In the genomic region with DNA sequence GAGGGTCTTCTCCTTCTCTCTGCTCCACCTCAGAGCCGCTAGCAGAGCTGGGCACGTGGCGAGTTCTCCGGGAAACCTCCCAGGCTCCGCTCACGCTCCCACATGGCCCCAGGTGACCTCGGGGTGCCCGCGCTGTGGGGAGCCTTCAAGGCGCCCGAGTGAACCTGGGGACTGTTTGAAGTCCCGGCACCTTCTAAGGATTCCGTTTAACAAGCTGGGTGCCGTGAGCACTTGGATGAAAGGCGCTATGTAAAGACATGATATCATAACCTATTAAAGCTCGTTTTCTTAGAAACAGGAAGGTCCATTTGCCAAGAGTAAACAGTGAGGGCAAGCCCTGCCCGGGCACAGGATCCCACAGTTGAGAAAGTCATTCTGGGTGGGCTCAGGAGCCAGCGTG, we compare ENCODE assay signal across 31 cellular contexts. TPM values are rescaled to one million over a fixed set of nuclear protein-coding genes. Genes with fewer than 3 reads are reported as not detected.
DNase-seq lines count a peak whose midpoint lies in the region; ATAC-seq, FAIRE-seq and TF ChIP-seq lines count a peak whose summit lies in the region.
"Had no signal": no experiment of that assay in that cellular context is flagged by ENCODE, and none has a peak within 500 bp of the region (broad histone marks: within the 10 kb centered on the region; RNA-seq: fewer than 3 reads in every experiment).

No MANE protein-coding gene starts in this region.

- no peaks in the 10 kb centered on the region for H3K36me3 Mint-ChIP-seq in stimulated activated naive B cell treated with anti-CD40 and anti-IgM and Interleukin-4, amounts not matched to agents 10 μg/mL and 1 μg/mL and 100 μg/mL, for 72 hours
- H3K36me3 Mint-ChIP-seq: activated CD4-positive, alpha-beta memory T cell treated with anti-CD3 and anti-CD28 coated beads for 36 hours; naive thymus-derived CD4-positive, alpha-beta T cell; WTC11 had no signal

- no peak for TF ChIP-seq POLR2A in breast epithelium (IDR thresholded peaks at IDR 0.05)

- no peak overlapping the region for H3K27ac Mint-ChIP-seq in stimulated activated naive B cell treated with anti-CD40 and anti-IgM and Interleukin-4, amounts not matched to agents 10 μg/mL and 1 μg/mL and 100 μg/mL, for 72 hours
- H3K27ac Mint-ChIP-seq: activated CD4-positive, alpha-beta memory T cell treated with anti-CD3 and anti-CD28 coated beads for 36 hours; dendritic cell treated with granulocyte-macrophage colony-stimulating factor and Interleukin-4, amounts not matched to agents 40 ng/mL and 50 ng/mL, for 4 days; HFFc6; naive thymus-derived CD4-positive, alpha-beta T cell; T-helper 2 cell treated with Interferon-gamma antibody and Interleukin-4, amounts not matched to agents 5 μg/mL and 100 μg/mL, for 36 hours had no signal

- no peak overlapping the region for H3K4me3 ChIP-seq in mammary epithelial cell (replicated peaks in 1 of 3; ENCODE audit: insufficient read depth in 1 of 3, low read depth in 2 of 3, low read length in 3 of 3)
- no peak overlapping the region for H3K4me3 ChIP-seq in breast epithelium
- no peak overlapping the region for H3K4me3 ChIP-seq in keratinocyte (ENCODE audit: control insufficient read depth in 2 of 3, extremely low read depth in 1 of 3, insufficient read depth in 2 of 3, low read depth in 1 of 3, low read length in 3 of 3)
- no peak overlapping the region for H3K4me3 ChIP-seq in parathyroid adenoma (ENCODE audit: low read depth, low read length)
- H3K4me3 ChIP-seq: BLaER1 treated with 17β-estradiol and CSF1 and Interleukin-3, amounts not matched to agents 10 nM and 100 nM; smooth muscle cell; upper lobe of left lung had no signal

- in situ Hi-C loops in mammary epithelial cell (cut with MboI; ENCODE audit: low sequenced_read_pairs in 2 of 2), result no loop called here

- H3K4me1 ChIP-seq in mammary epithelial cell (ENCODE audit: insufficient read depth, low read length), result no peaks in the 10 kb centered on the region
- no peaks in the 10 kb centered on the region for H3K4me1 ChIP-seq in breast epithelium
- H3K4me1 ChIP-seq in keratinocyte (ENCODE audit: control insufficient read depth, extremely low read depth, insufficient read depth, low read length), result no peaks in the 10 kb centered on the region
- H3K4me1 ChIP-seq in parathyroid adenoma, result no peaks in the 10 kb centered on the region
- H3K4me1 ChIP-seq: BLaER1 treated with 17β-estradiol and CSF1 and Interleukin-3, amounts not matched to agents 10 nM and 100 nM had no signal

- no peak for FAIRE-seq in keratinocyte (lab: Jason Lieb, UNC)
- FAIRE-seq: D721Med, islet of Langerhans, RCC 7860 had no signal

- dilution Hi-C loops in mammary epithelial cell (cut with HindIII; ENCODE audit: low sequenced_read_pairs), result no loop called here
- dilution Hi-C loops in keratinocyte (cut with MboI; ENCODE audit: extremely low pct_ligation_motif_present, low sequenced_read_pairs), result no loop called here

- H4K20me1 ChIP-seq in mammary epithelial cell (ENCODE audit: insufficient read depth, low read length), result no peaks in the 10 kb centered on the region
- no peaks in the 10 kb centered on the region for H4K20me1 ChIP-seq in keratinocyte (ENCODE audit: control insufficient read depth, extremely low read depth, insufficient read depth, low read length)
- H4K20me1 ChIP-seq: BLaER1 treated with 17β-estradiol and CSF1 and Interleukin-3, amounts not matched to agents 10 nM and 100 nM had no signal

- BruUV-seq in mammary epithelial cell (replicated peaks; lab: Mats Ljungman, UMichigan), result no TSS peak

- TF ChIP-seq CTCF in mammary epithelial cell (conservative IDR thresholded peaks at IDR 0.05 in 1 of 2, IDR thresholded peaks at IDR 0.05 in 1 of 2; ENCODE audit: extremely low read depth in 1 of 2, insufficient read depth in 1 of 2, low read depth in 1 of 2, low read length in 2 of 2) (no peak), breast epithelium (IDR thresholded peaks at IDR 0.05) (no peak), keratinocyte (optimal IDR thresholded peaks at IDR 0.05 in 1 of 3, IDR thresholded peaks at IDR 0.05 in 1 of 3, conservative IDR thresholded peaks at IDR 0.05 in 1 of 3; ENCODE audit: extremely low read depth in 1 of 3, insufficient read depth in 2 of 3, low read length in 3 of 3) (no peak), parathyroid adenoma (IDR thresholded peaks at IDR 0.05) (no peak)

- DNase-seq in mammary epithelial cell (no peak), breast epithelium (ENCODE audit: low spot score in 2 of 2) (no peak), keratinocyte (ENCODE audit: low read depth, low spot score) (no peak), iPS-NIHi11 (ENCODE audit: low spot score) (no peak)
- DNase-seq in stimulated activated naive B cell treated with anti-CD40 and anti-IgM and Interleukin-4, amounts not matched to agents 10 μg/mL and 1 μg/mL and 100 μg/mL, for 72 hours, result no peak
- DNase-seq: activated CD4-positive, alpha-beta memory T cell treated with anti-CD3 and anti-CD28 coated beads for 36 hours; activated gamma-delta T cell; activated T-cell treated with anti-CD3 and anti-CD28 coated beads for 4 hours; foreskin fibroblast; HFFc6; hippocampal formation; MV-4-11; naive thymus-derived CD4-positive, alpha-beta T cell; NCI-H187 treated with DMSO at 0.1 percent for 48 hours; NCI-H446 treated with DMSO at 0.1 percent for 48 hours; posterior cingulate gyrus; stimulated activated CD4-positive, alpha-beta T cell treated with anti-CD3 and anti-CD28 coated beads, Interleukin-2, amount 100 ng/mL, for 48 hours; stimulated activated naive CD8-positive, alpha-beta T cell treated with anti-CD3 and anti-CD28 coated beads, Interleukin-15, Interleukin-2, amounts not matched to agents 100 U/mL and 50 U/mL, for 24 hours; upper lobe of left lung had no signal

- H3K27me3 ChIP-seq in mammary epithelial cell (ENCODE audit: insufficient read depth, low read length) (no peaks in the 10 kb centered on the region), breast epithelium (peaks cover 0 to 14% of the 10 kb centered on the region in 2 donors), keratinocyte (ENCODE audit: control insufficient read depth, extremely low read depth, insufficient read depth, low read length) (peaks cover 7% of the 10 kb centered on the region), parathyroid adenoma (ENCODE audit: control insufficient read depth, insufficient read depth, low read length) (no peaks in the 10 kb centered on the region)
- H3K27me3 ChIP-seq: BLaER1 treated with 17β-estradiol and CSF1 and Interleukin-3, amounts not matched to agents 10 nM and 100 nM; upper lobe of left lung had no signal

- no peaks in the 10 kb centered on the region for H3K4me1 Mint-ChIP-seq in stimulated activated naive B cell treated with anti-CD40 and anti-IgM and Interleukin-4, amounts not matched to agents 10 μg/mL and 1 μg/mL and 100 μg/mL, for 72 hours

- H3K9me1 ChIP-seq in keratinocyte (ENCODE audit: control insufficient read depth, extremely low read depth, insufficient read depth, low read length), result no peaks in the 10 kb centered on the region

- H3K79me2 ChIP-seq in mammary epithelial cell (ENCODE audit: insufficient read depth, low read length), result no peaks in the 10 kb centered on the region
- no peaks in the 10 kb centered on the region for H3K79me2 ChIP-seq in keratinocyte (ENCODE audit: control insufficient read depth, insufficient read depth, low read length)
- H3K79me2 ChIP-seq in parathyroid adenoma, result no peaks in the 10 kb centered on the region

- H3K4me3 Mint-ChIP-seq in stimulated activated naive B cell treated with anti-CD40 and anti-IgM and Interleukin-4, amounts not matched to agents 10 μg/mL and 1 μg/mL and 100 μg/mL, for 72 hours, result no peak overlapping the region
- H3K4me3 Mint-ChIP-seq: activated CD4-positive, alpha-beta memory T cell treated with anti-CD3 and anti-CD28 coated beads for 36 hours; dendritic cell treated with granulocyte-macrophage colony-stimulating factor and Interleukin-4, amounts not matched to agents 40 ng/mL and 50 ng/mL, for 4 days; HFFc6; naive thymus-derived CD4-positive, alpha-beta T cell; T-helper 2 cell treated with Interferon-gamma antibody and Interleukin-4, amounts not matched to agents 5 μg/mL and 100 μg/mL, for 36 hours; WTC11 had no signal

- no peak overlapping the region for H3K4me2 ChIP-seq in mammary epithelial cell (ENCODE audit: insufficient read depth, low read depth, low read length)
- peak overlapping the region; percentile 16 for H3K4me2 ChIP-seq in keratinocyte (ENCODE audit: control insufficient read depth, extremely low read depth, insufficient read depth, low read depth, low read length)
- H3K4me2 ChIP-seq in parathyroid adenoma (ENCODE audit: low read length), result no peak overlapping the region
- H3K4me2 ChIP-seq: BLaER1 treated with 17β-estradiol and CSF1 and Interleukin-3, amounts not matched to agents 10 nM and 100 nM; smooth muscle cell had no signal

- H3K27ac ChIP-seq in mammary epithelial cell (ENCODE audit: insufficient read depth, low read depth, low read length), result no peak overlapping the region
- no peak overlapping the region for H3K27ac ChIP-seq in breast epithelium
- H3K27ac ChIP-seq in keratinocyte (ENCODE audit: control insufficient read depth, insufficient read depth, low read length), result no peak overlapping the region
- no peak overlapping the region for H3K27ac ChIP-seq in parathyroid adenoma
- H3K27ac ChIP-seq: BLaER1 treated with 17β-estradiol and CSF1 and Interleukin-3, amounts not matched to agents 10 nM and 100 nM; upper lobe of left lung had no signal

- ATAC-seq in HG03378 (IDR thresholded peaks at IDR 0.05; ENCODE audit: unreplicated experiment) (no peak), GM19463 (IDR thresholded peaks at IDR 0.05; ENCODE audit: unreplicated experiment) (no peak)
- no peak for ATAC-seq in stimulated activated naive B cell treated with anti-CD40 and anti-IgM and Interleukin-4, amounts not matched to agents 10 μg/mL and 1 μg/mL and 100 μg/mL, for 72 hours (replicated peaks)
- ATAC-seq: naive thymus-derived CD4-positive, alpha-beta T cell; stimulated activated naive CD8-positive, alpha-beta T cell treated with anti-CD3 and anti-CD28 coated beads, Interleukin-15, Interleukin-2, amounts not matched to agents 100 U/mL and 50 U/mL, for 24 hours had no signal

- no peaks in the 10 kb centered on the region for H3K9me3 Mint-ChIP-seq in stimulated activated naive B cell treated with anti-CD40 and anti-IgM and Interleukin-4, amounts not matched to agents 10 μg/mL and 1 μg/mL and 100 μg/mL, for 72 hours
- H3K9me3 Mint-ChIP-seq: activated CD4-positive, alpha-beta memory T cell treated with anti-CD3 and anti-CD28 coated beads for 36 hours; dendritic cell treated with granulocyte-macrophage colony-stimulating factor and Interleukin-4, amounts not matched to agents 40 ng/mL and 50 ng/mL, for 4 days; HFFc6; T-helper 2 cell treated with Interferon-gamma antibody and Interleukin-4, amounts not matched to agents 5 μg/mL and 100 μg/mL, for 36 hours; WTC11 had no signal

- H3K9ac ChIP-seq in mammary epithelial cell (ENCODE audit: insufficient read depth, low read length), result no peak overlapping the region
- H3K9ac ChIP-seq in keratinocyte (ENCODE audit: control insufficient read depth, extremely low read depth, insufficient read depth, low read length), result no peak overlapping the region
- no peak overlapping the region for H3K9ac ChIP-seq in parathyroid adenoma
- H3K9ac ChIP-seq: BLaER1 treated with 17β-estradiol and CSF1 and Interleukin-3, amounts not matched to agents 10 nM and 100 nM had no signal

- H2AFZ ChIP-seq in mammary epithelial cell (ENCODE audit: low read depth, low read length) (peak overlapping the region; percentile 62), keratinocyte (ENCODE audit: control insufficient read depth, low read length) (no peak overlapping the region), parathyroid adenoma (peak overlapping the region; percentile 28)

- 20% methylated on average over 16 of the region's 18 CpGs for WGBS in mammary epithelial cell (ENCODE audit: low coverage, missing lambda C conversion rate)

- peaks cover 15 to 17% of the 10 kb centered on the region in 2 donors for H3K27me3 Mint-ChIP-seq in stimulated activated naive B cell treated with anti-CD40 and anti-IgM and Interleukin-4, amounts not matched to agents 10 μg/mL and 1 μg/mL and 100 μg/mL, for 72 hours

- intact Hi-C loops in mammary epithelial cell (cut with micrococcal nuclease) (no loop called here), breast epithelium (cut with DNase I; ENCODE audit: low total_unique reads) (no loop called here)

- H3K9me3 ChIP-seq in mammary epithelial cell (replicated peaks; ENCODE audit: insufficient read depth, low read length) (no peaks in the 10 kb centered on the region), breast epithelium (no peaks in the 10 kb centered on the region), keratinocyte (ENCODE audit: control insufficient read depth, low read depth, low read length) (no peaks in the 10 kb centered on the region), parathyroid adenoma (ENCODE audit: control insufficient read depth, low read length) (no peaks in the 10 kb centered on the region)
- H3K9me3 ChIP-seq: BLaER1 treated with 17β-estradiol and CSF1 and Interleukin-3, amounts not matched to agents 10 nM and 100 nM; upper lobe of left lung had no signal

- CTCF ChIA-PET in mammary epithelial cell (lab: Charles Lee; ENCODE audit: low non-redundant PET), result no interaction called here

- H3K36me3 ChIP-seq in mammary epithelial cell (ENCODE audit: insufficient read depth, low read length) (no peaks in the 10 kb centered on the region), breast epithelium (no peaks in the 10 kb centered on the region), keratinocyte (ENCODE audit: control insufficient read depth in 2 of 2, extremely low read depth in 1 of 2, insufficient read depth in 2 of 2, low read length in 2 of 2) (no peaks in the 10 kb centered on the region), parathyroid adenoma (ENCODE audit: control insufficient read depth, insufficient read depth, low read length) (no peaks in the 10 kb centered on the region)
- H3K36me3 ChIP-seq: BLaER1 treated with 17β-estradiol and CSF1 and Interleukin-3, amounts not matched to agents 10 nM and 100 nM; upper lobe of left lung had no signal

RNA-seq across cellular contexts. Expression of gene MYL10, which starts 15.8 kb away (rescaled TPM):
- not detected for total RNA-seq in mammary epithelial cell
- not detected for polyA plus RNA-seq in mammary epithelial cell
- not detected for polyA minus RNA-seq in mammary epithelial cell
- not detected for total RNA-seq in breast epithelium
- not detected in 3 replicates for polyA plus RNA-seq in keratinocyte
- not detected for polyA plus RNA-seq in keratinocyte (2011; ENCODE audit: low read depth)
- polyA plus RNA-seq in keratinocyte (2011; cell fraction: cytosol; rRNA removed), result not detected in 2 replicates
- polyA plus RNA-seq in keratinocyte (2011; cell fraction: nucleus; rRNA removed), result not detected in 2 replicates
- not detected in 2 replicates for polyA plus RNA-seq in keratinocyte (2012; ENCODE audit: low replicate concordance)
- polyA minus RNA-seq in keratinocyte, result not detected in 3 replicates
- polyA minus RNA-seq in keratinocyte (2011; cell fraction: cytosol; rRNA and poly(A)+ RNA removed), result not detected
- not detected in 2 replicates for polyA minus RNA-seq in keratinocyte (2011; cell fraction: nucleus; rRNA and poly(A)+ RNA removed)
- total RNA-seq: activated CD4-positive, alpha-beta memory T cell treated with anti-CD3 and anti-CD28 coated beads for 36 hours; HFFc6; naive thymus-derived CD4-positive, alpha-beta T cell; upper lobe of left lung; WTC11 had no signal
- polyA plus RNA-seq: adipose tissue; naive thymus-derived CD4-positive, alpha-beta T cell had no signal
